In genomic region chr2:127526142-127526939, GRCh38 we compare ENCODE assay signal across 8 cellular contexts. TPM values are rescaled to one million over a fixed set of nuclear protein-coding genes. Genes with fewer than 3 reads are reported as not detected.
DNase-seq lines count a peak whose midpoint lies in the region; ATAC-seq and TF ChIP-seq lines count a peak whose summit lies in the region.

IWS1 (minus strand) TSS chr2:127526489; CDS start chr2:127526208, 281 bp downstream.

- H3K36me3 Mint-ChIP-seq in dendritic cell treated with granulocyte-macrophage colony-stimulating factor and Interleukin-4, amounts not matched to agents 40 ng/mL and 50 ng/mL, for 4 days (ENCODE audit: low read depth): peaks cover 40% of the 10 kb centered on the region

- DNase-seq in NCI-H748 treated with DMSO at 0.1 percent for 48 hours (lab: John Stamatoyannopoulos, UW) (peak; percentile 89), left lobe of liver (ENCODE audit: low spot score) (peak; percentile 96)
- DNase-seq in activated CD4-positive, alpha-beta T cell treated with anti-CD3 and anti-CD28 coated beads, Interleukin-2, amount 50 U/mL, for 24 hours (ENCODE audit: low read depth in 1 of 2, low spot score in 1 of 2): peak; percentile 79 to 88
- peak; percentile 88 for DNase-seq in stimulated activated CD4-positive, alpha-beta T cell treated with anti-CD3 and anti-CD28 coated beads, Interleukin-2, amount 100 ng/mL, for 4 hours (ENCODE audit: low read depth)

- H3K27me3 Mint-ChIP-seq in dendritic cell treated with granulocyte-macrophage colony-stimulating factor and Interleukin-4, amounts not matched to agents 40 ng/mL and 50 ng/mL, for 4 days: no peaks in the 10 kb centered on the region

- ATAC-seq in GM19372 (IDR thresholded peaks at IDR 0.05; ENCODE audit: low read depth, unreplicated experiment) (peak; percentile 80), HG03558 (IDR thresholded peaks at IDR 0.05; ENCODE audit: extremely low read depth, unreplicated experiment) (peak; percentile 71), left lobe of liver (peak; percentile 82)

- no peak for TF ChIP-seq CTCF in C4-2B (conservative IDR thresholded peaks at IDR 0.05)

- peak within 1 kb of the TSS; percentile 99 for H3K27ac Mint-ChIP-seq in dendritic cell treated with granulocyte-macrophage colony-stimulating factor and Interleukin-4, amounts not matched to agents 40 ng/mL and 50 ng/mL, for 4 days

- peak within 1 kb of the TSS; percentile 97 for H3K27ac ChIP-seq in C4-2B

- peak within 1 kb of the TSS; percentile 95 for H3K4me3 Mint-ChIP-seq in dendritic cell treated with granulocyte-macrophage colony-stimulating factor and Interleukin-4, amounts not matched to agents 40 ng/mL and 50 ng/mL, for 4 days

- H3K4me1 Mint-ChIP-seq in dendritic cell treated with granulocyte-macrophage colony-stimulating factor and Interleukin-4, amounts not matched to agents 40 ng/mL and 50 ng/mL, for 4 days (ENCODE audit: low read depth): peaks cover 34% of the 10 kb centered on the region

- H3K9me3 Mint-ChIP-seq in dendritic cell treated with granulocyte-macrophage colony-stimulating factor and Interleukin-4, amounts not matched to agents 40 ng/mL and 50 ng/mL, for 4 days: peaks cover 8% of the 10 kb centered on the region

- intact Hi-C loops in dendritic cell treated with granulocyte-macrophage colony-stimulating factor and Interleukin-4, amounts not matched to agents 40 ng/mL and 50 ng/mL, for 4 days (cut with micrococcal nuclease): loop anchor here (2.0 to 10.0 kb wide), 3 partner anchors 36 to 174 kb away; partner anchors contain the start of gene SFT2D3

RNA-seq across cellular contexts. Expression of gene IWS1, which starts in this region (rescaled TPM):
- total RNA-seq in left lobe of liver: 19.1 TPM

Comparison
In these comparisons a context has a peak if more than half of its experiments do, and no peak if none do; other contexts are left out.
1. Peak in every context shown above with its lines: DNase-seq, ATAC-seq and H3K27ac ChIP-seq.